Comparison of ENCODE assay signal across 20 cellular contexts in genomic region chr21:17602874-17603273, GRCh38. TPM values are rescaled to one million over a fixed set of nuclear protein-coding genes. Genes with fewer than 3 reads are reported as not detected.
DNase-seq lines count a peak whose midpoint lies in the region; ATAC-seq and TF ChIP-seq lines count a peak whose summit lies in the region.
"Had no signal": no experiment of that assay in that cellular context is flagged by ENCODE, and none has a peak within 500 bp of the region (broad histone marks: within the 10 kb centered on the region; RNA-seq: fewer than 3 reads in every experiment).

No MANE protein-coding gene starts in this region.

- no peak overlapping the region for H2BK15ac ChIP-seq in IMR-90 (ENCODE audit: low read depth, low read length)

- ATAC-seq in CD4-positive, CD25-positive, alpha-beta regulatory T cell (ENCODE audit: low read depth in 2 of 2) = peak in 1 of 2 donors; percentile 16
- peak; percentile 74 for ATAC-seq in IMR-90 (ENCODE audit: low read depth)
- ATAC-seq: foreskin keratinocyte; naive thymus-derived CD8-positive, alpha-beta T cell; psoas muscle had no signal

- no peak for TF ChIP-seq RAD21 in IMR-90 (IDR thresholded peaks at IDR 0.05; ENCODE audit: low read length)

- H3K4me3 Mint-ChIP-seq in CD4-positive, CD25-positive, alpha-beta regulatory T cell = no peak overlapping the region
- no peak overlapping the region for H3K4me3 Mint-ChIP-seq in type B pancreatic cell
- H3K4me3 Mint-ChIP-seq: naive thymus-derived CD8-positive, alpha-beta T cell; stimulated activated naive CD8-positive, alpha-beta T cell treated with anti-CD3 and anti-CD28 coated beads, Interleukin-15, Interleukin-2, amounts not matched to agents 100 ng/mL and 50 ng/mL, for 24 hours had no signal

- H4K5ac ChIP-seq in IMR-90 (ENCODE audit: low read depth, low read length) = no peak overlapping the region

- intact Hi-C loops in IMR-90 (cut with micrococcal nuclease) = loop anchor here (10.0 kb wide), 1 partner anchor 138 kb away; no protein-coding TSS in a partner anchor

- H3K56ac ChIP-seq in IMR-90 (ENCODE audit: extremely low read depth, insufficient read depth, low read length) = no peak overlapping the region

- H2AFZ ChIP-seq in IMR-90 (replicated peaks; ENCODE audit: low read length, poor library complexity) = no peak overlapping the region

- H3K27ac Mint-ChIP-seq in CD4-positive, CD25-positive, alpha-beta regulatory T cell = peak overlapping the region in 1 of 3 donors; percentile 53
- no peak overlapping the region for H3K27ac Mint-ChIP-seq in type B pancreatic cell
- H3K27ac Mint-ChIP-seq: naive thymus-derived CD8-positive, alpha-beta T cell had no signal

- peak overlapping the region; percentile 57 for H3K4me3 ChIP-seq in CD4-positive, CD25-positive, alpha-beta regulatory T cell (ENCODE audit: low read depth, low read length)
- H3K4me3 ChIP-seq in IMR-90 (ENCODE audit: insufficient read depth, low read depth, low read length) = no peak overlapping the region
- H3K4me3 ChIP-seq in astrocyte of the cerebellum (ENCODE audit: low read depth, low read length) = no peak overlapping the region
- H3K4me3 ChIP-seq: ascending aorta, psoas muscle, SK-N-MC, vagina had no signal

- H3K36me3 Mint-ChIP-seq in CD4-positive, CD25-positive, alpha-beta regulatory T cell = peaks cover 49% of the 10 kb centered on the region
- peaks cover 51% of the 10 kb centered on the region for H3K36me3 Mint-ChIP-seq in type B pancreatic cell

- H3K14ac ChIP-seq in IMR-90 (replicated peaks; ENCODE audit: low read depth, low read length) = no peak overlapping the region

- H3K27me3 Mint-ChIP-seq in CD4-positive, CD25-positive, alpha-beta regulatory T cell = no peaks in the 10 kb centered on the region
- no peaks in the 10 kb centered on the region for H3K27me3 Mint-ChIP-seq in type B pancreatic cell
- H3K27me3 Mint-ChIP-seq: naive thymus-derived CD8-positive, alpha-beta T cell; stimulated activated naive CD8-positive, alpha-beta T cell treated with anti-CD3 and anti-CD28 coated beads, Interleukin-15, Interleukin-2, amounts not matched to agents 100 ng/mL and 50 ng/mL, for 24 hours had no signal

- dilution Hi-C loops in IMR-90 (cut with HindIII; ENCODE audit: low sequenced_read_pairs, unreplicated experiment) = no loop called here

- CTCF ChIA-PET in IMR-90 (lab: Yijun Ruan, JAX) = interaction anchor here (0.6 kb wide), 1 partner anchor 149 kb away, joined by 3 read pairs; no protein-coding TSS in a partner anchor

- H3K4ac ChIP-seq in IMR-90 (ENCODE audit: low read depth, low read length) = no peak overlapping the region

- peaks cover 50% of the 10 kb centered on the region for H3K36me3 ChIP-seq in CD4-positive, CD25-positive, alpha-beta regulatory T cell (ENCODE audit: control insufficient read depth, insufficient read depth, low read length)
- peaks cover 25% of the 10 kb centered on the region for H3K36me3 ChIP-seq in IMR-90 (ENCODE audit: control insufficient read depth, insufficient read depth, low read length)

- no peak overlapping the region for H2AK9ac ChIP-seq in IMR-90 (replicated peaks; ENCODE audit: low read depth, low read length, poor library complexity)

- H4K91ac ChIP-seq in IMR-90 (ENCODE audit: insufficient read depth, low read depth, low read length) = no peak overlapping the region

- in situ Hi-C loops in IMR-90 (cut with MboI; ENCODE audit: low sequenced_read_pairs) (no loop called here), astrocyte of the cerebellum (cut with HindIII; ENCODE audit: low sequenced_read_pairs) (no loop called here)

- TF ChIP-seq CTCF in IMR-90 (conservative IDR thresholded peaks at IDR 0.05; ENCODE audit: low read depth, low read length) (no peak), astrocyte of the cerebellum (IDR thresholded peaks at IDR 0.05; ENCODE audit: low read depth, low read length, missing control alignments) (no peak), type B pancreatic cell (conservative IDR thresholded peaks at IDR 0.05) (no peak)

- H3K27me3 ChIP-seq in CD4-positive, CD25-positive, alpha-beta regulatory T cell (ENCODE audit: control insufficient read depth, insufficient read depth, low read length) = no peaks in the 10 kb centered on the region
- H3K27me3 ChIP-seq in IMR-90 (ENCODE audit: control insufficient read depth, insufficient read depth, low read length) = no peaks in the 10 kb centered on the region
- H3K27me3 ChIP-seq: ascending aorta, BE2C, foreskin keratinocyte, vagina had no signal

- peaks cover 18% of the 10 kb centered on the region for H3K4me1 ChIP-seq in CD4-positive, CD25-positive, alpha-beta regulatory T cell (ENCODE audit: control insufficient read depth, insufficient read depth, low read length, poor library complexity, severe bottlenecking)
- H3K4me1 ChIP-seq in IMR-90 (ENCODE audit: control insufficient read depth, insufficient read depth, low read length) = peaks cover 8% of the 10 kb centered on the region
- H3K4me1 ChIP-seq: ascending aorta, BE2C, psoas muscle had no signal

- H3K79me1 ChIP-seq in IMR-90 (ENCODE audit: low read depth in 1 of 2, low read length in 2 of 2) = peaks cover 34 to 35% of the 10 kb centered on the region in 2 experiments

- TF ChIP-seq POLR2A in IMR-90 (IDR thresholded peaks at IDR 0.05; ENCODE audit: low read depth, low read length) = no peak

- no peaks in the 10 kb centered on the region for H3K9me3 Mint-ChIP-seq in CD4-positive, CD25-positive, alpha-beta regulatory T cell
- H3K9me3 Mint-ChIP-seq in type B pancreatic cell = no peaks in the 10 kb centered on the region
- H3K9me3 Mint-ChIP-seq: naive thymus-derived CD8-positive, alpha-beta T cell; stimulated activated naive CD8-positive, alpha-beta T cell treated with anti-CD3 and anti-CD28 coated beads, Interleukin-15, Interleukin-2, amounts not matched to agents 100 ng/mL and 50 ng/mL, for 24 hours had no signal

- no peak overlapping the region for H2BK120ac ChIP-seq in IMR-90 (ENCODE audit: low read depth, low read length)

- no peak overlapping the region for H4K8ac ChIP-seq in IMR-90 (ENCODE audit: low read depth in 2 of 2, low read length in 2 of 2)

- H2AK5ac ChIP-seq in IMR-90 (ENCODE audit: low read depth, low read length) = no peak overlapping the region

- H3K9me3 ChIP-seq in CD4-positive, CD25-positive, alpha-beta regulatory T cell (ENCODE audit: control insufficient read depth in 2 of 2, low read length in 2 of 2) = no peaks in the 10 kb centered on the region
- no peaks in the 10 kb centered on the region for H3K9me3 ChIP-seq in IMR-90 (ENCODE audit: control insufficient read depth, insufficient read depth, low read length)
- H3K9me3 ChIP-seq: ascending aorta, BE2C, psoas muscle, vagina had no signal

- peak in 1 of 3 donors; percentile 25 for DNase-seq in CD4-positive, CD25-positive, alpha-beta regulatory T cell
- DNase-seq in IMR-90 = peak; percentile 74
- DNase-seq in astrocyte of the cerebellum (ENCODE audit: low read depth) = peak; percentile 58
- DNase-seq in iris pigment epithelial cell (ENCODE audit: low read depth) = peak; percentile 78
- DNase-seq in type B pancreatic cell (ENCODE audit: extremely low spot score, unreplicated experiment) = no peak
- no peak for DNase-seq in NCI-H524 treated with DMSO at 0.1 percent for 48 hours (lab: John Stamatoyannopoulos, UW)
- DNase-seq in NCI-H1092 treated with DMSO at 0.1 percent for 48 hours (lab: John Stamatoyannopoulos, UW) = no peak
- no peak for DNase-seq in iPS-NIHi7 (ENCODE audit: extremely low spot score)
- DNase-seq: activated gamma-delta T cell treated with Interleukin-2 at 50 U/mL for 16 hours; BE2C; foreskin keratinocyte; KG1; naive thymus-derived CD8-positive, alpha-beta T cell; NCI-H1694; NCI-H446 treated with DMSO at 0.1 percent for 48 hours; psoas muscle had no signal

- WGBS in IMR-90 (ENCODE audit: extremely low coverage in 2 of 2, insufficient read length in 1 of 2), 2 experiments = no CpG with 5 or more reads among the region's 3 CpGs

- no peak overlapping the region for H3K18ac ChIP-seq in IMR-90 (ENCODE audit: low read depth, low read length)

- peaks cover 21 to 61% (median 36%) of the 10 kb centered on the region in 4 donors for H3K4me1 Mint-ChIP-seq in CD4-positive, CD25-positive, alpha-beta regulatory T cell
- peaks cover 2% of the 10 kb centered on the region for H3K4me1 Mint-ChIP-seq in type B pancreatic cell (ENCODE audit: unreplicated experiment)

- peak overlapping the region; percentile 30 for H3K27ac ChIP-seq in CD4-positive, CD25-positive, alpha-beta regulatory T cell (ENCODE audit: insufficient read depth, low read length, poor library complexity, severe bottlenecking)
- no peak overlapping the region for H3K27ac ChIP-seq in IMR-90 (ENCODE audit: insufficient read depth, low read length)
- H3K27ac ChIP-seq: ascending aorta, foreskin keratinocyte, psoas muscle, SK-N-MC, vagina had no signal

- H4K20me1 ChIP-seq in IMR-90 (ENCODE audit: insufficient read depth, low read length) = peaks cover 8% of the 10 kb centered on the region

- H2BK5ac ChIP-seq in IMR-90 (ENCODE audit: low read depth, low read length, poor library complexity, severe bottlenecking) = no peak overlapping the region

- no peak overlapping the region for H3K23ac ChIP-seq in IMR-90 (ENCODE audit: low read depth, low read length)

- peak overlapping the region; percentile 17; the same call in 1 of the 2 replicates for H3K4me2 ChIP-seq in IMR-90 (ENCODE audit: low read depth, low read length)

- POLR2A ChIA-PET in IMR-90 (lab: Charles Lee; ENCODE audit: unreplicated experiment) = no interaction called here

- peaks cover 1% of the 10 kb centered on the region for H3K9me1 ChIP-seq in IMR-90 (ENCODE audit: insufficient read depth, low read length)

- no peak overlapping the region for H2BK20ac ChIP-seq in IMR-90 (ENCODE audit: low read depth, low read length)

- BruUV-seq in IMR-90 (replicated peaks; lab: Mats Ljungman, UMichigan) = no TSS peak

- H3K9ac ChIP-seq in IMR-90 (ENCODE audit: low read depth, low read length) = no peak overlapping the region

TF ChIP-seq in IMR-90, 13 proteins besides CTCF, POLR2A, EP300 and RAD21 (continues in another document):
- TF ChIP-seq MAFK (IDR thresholded peaks at IDR 0.05; ENCODE audit: low read depth, low read length) = no peak
- no peak for TF ChIP-seq RCOR1 (IDR thresholded peaks at IDR 0.05; ENCODE audit: insufficient replicate concordance, low read length)
- peak; percentile 49; the same call in 1 of the 2 replicates for TF ChIP-seq FOS (IDR thresholded peaks at IDR 0.05; ENCODE audit: low read depth, low read length)
- TF ChIP-seq NFE2L2 (IDR thresholded peaks at IDR 0.05; ENCODE audit: low read depth, low read length) = no peak
- no peak for TF ChIP-seq RFX5 (IDR thresholded peaks at IDR 0.05; ENCODE audit: low read depth, low read length)

RNA-seq across cellular contexts. Expression of gene BTG3, which starts 9.8 kb away (rescaled TPM):
- total RNA-seq in CD4-positive, CD25-positive, alpha-beta regulatory T cell = 137 TPM
- 10 to 100 TPM; 17.3 to 28.1 (median 18.9) TPM for polyA plus RNA-seq in CD4-positive, CD25-positive, alpha-beta regulatory T cell
- total RNA-seq in IMR-90 (2012; rRNA removed) (22.4 and 29.2 TPM in 2 replicates), type B pancreatic cell (ENCODE audit: low replicate concordance) (37.5 and 47.9 TPM in 2 replicates)
- polyA plus RNA-seq in IMR-90 (2012; rRNA removed) = 33.9 and 38.1 TPM in 2 replicates
- 14.1 and 27.6 TPM in 2 replicates for polyA plus RNA-seq in IMR-90 (2012; cell fraction: cytosol; rRNA removed)
- 7.8 and 51.2 TPM in 2 replicates for polyA plus RNA-seq in IMR-90 (2012; cell fraction: nucleus; rRNA removed; ENCODE audit: low replicate concordance)

Comparison
In these comparisons a context has a peak if more than half of its experiments do, and no peak if none do; other contexts are left out.
1. DNase-seq: peak in IMR-90 (single experiment), astrocyte of the cerebellum (single experiment) and iris pigment epithelial cell (single experiment); none in type B pancreatic cell (single experiment), NCI-H524 treated with DMSO at 0.1 percent for 48 hours (single experiment), NCI-H1092 treated with DMSO at 0.1 percent for 48 hours (single experiment) and iPS-NIHi7 (single experiment).